In the genomic region with DNA sequence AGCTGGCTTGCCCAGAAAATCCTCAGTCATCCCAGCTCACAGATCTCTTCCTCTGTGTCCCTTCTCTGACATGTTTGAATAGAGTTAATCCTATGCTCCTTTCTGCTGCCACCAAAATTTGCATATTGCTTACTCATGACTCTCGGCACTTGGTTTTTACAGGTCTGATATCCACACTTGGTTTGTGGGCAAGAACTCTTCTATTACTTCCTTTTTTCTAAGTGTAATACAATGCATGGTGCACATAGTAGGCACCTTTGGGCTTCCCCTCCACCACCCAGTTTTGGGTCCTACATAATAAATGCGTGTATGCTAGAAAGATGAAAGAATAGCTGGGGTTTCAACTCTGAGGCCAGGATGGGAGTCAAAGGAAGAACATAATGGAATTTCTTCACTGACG, we compare ENCODE assay signal across 10 cellular contexts.
DNase-seq lines count a peak whose midpoint lies in the region; ATAC-seq and TF ChIP-seq lines count a peak whose summit lies in the region.
"Had no signal": no experiment of that assay in that cellular context is flagged by ENCODE, and none has a peak within 500 bp of the region (broad histone marks: within the 10 kb centered on the region; RNA-seq: fewer than 3 reads in every experiment).

No MANE protein-coding gene starts in this region.

- H3K27ac ChIP-seq in GM23338 (ENCODE audit: low read depth) = no peak overlapping the region
- no peak overlapping the region for H3K27ac ChIP-seq in prostate gland
- no peak overlapping the region for H3K27ac ChIP-seq in substantia nigra (ENCODE audit: low read depth, low read length, poor library complexity, severe bottlenecking)

- H3K9me3 Mint-ChIP-seq in GM23338 (no peaks in the 10 kb centered on the region), naive B cell (peaks cover 0 to 5% (median 3%) of the 10 kb centered on the region in 7 donors)
- H3K9me3 Mint-ChIP-seq: activated naive CD4-positive, alpha-beta T cell treated with anti-CD3 and anti-CD28 coated beads, Interleukin-2, amount 50 U/mL, for 72 hours had no signal

- H3K4me2 ChIP-seq in GM23338 = no peak overlapping the region

- TF ChIP-seq POLR2A in prostate gland (IDR thresholded peaks at IDR 0.05) = no peak

- no peaks in the 10 kb centered on the region for H3K79me2 ChIP-seq in GM23338 (replicated peaks; ENCODE audit: insufficient read depth)

- H3F3A ChIP-seq in GM23338 (replicated peaks; ENCODE audit: low read depth) = no peaks in the 10 kb centered on the region

- 0 out of 2 replicates have a peak, but pooled peaks cover 3% of the 10 kb centered on the region for H4K20me1 ChIP-seq in GM23338 (replicated peaks; ENCODE audit: insufficient read depth)

- peaks cover 5% of the 10 kb centered on the region; the same call in 2 of the 3 replicates for H3K36me3 Mint-ChIP-seq in GM23338 (ENCODE audit: low read depth)
- H3K36me3 Mint-ChIP-seq in naive B cell = peaks cover 8 to 28% of the 10 kb centered on the region in 2 donors

- H3K4me3 ChIP-seq in GM23338 = no peak overlapping the region
- no peak overlapping the region for H3K4me3 ChIP-seq in prostate gland

- peaks cover 11% of the 10 kb centered on the region for H3K27me3 Mint-ChIP-seq in GM23338 (ENCODE audit: insufficient read depth, low read depth, poor library complexity)
- H3K27me3 Mint-ChIP-seq in naive B cell = peaks cover 0 to 37% (median 0%) of the 10 kb centered on the region in 3 donors

- peaks cover 9% of the 10 kb centered on the region; the same call in 1 of the 2 replicates for H3K4me1 ChIP-seq in GM23338 (ENCODE audit: insufficient read depth)
- H3K4me1 ChIP-seq in prostate gland (replicated peaks) = no peaks in the 10 kb centered on the region

- no peaks in the 10 kb centered on the region for H3K9me3 ChIP-seq in prostate gland

- no peak overlapping the region; the same call in 2 of the 3 replicates for H3K4me3 Mint-ChIP-seq in GM23338
- no peak overlapping the region for H3K4me3 Mint-ChIP-seq in naive B cell

- intact Hi-C loops in prostate gland (cut with DNase I) = no loop called here

- H3K4me1 Mint-ChIP-seq in GM23338 = peaks cover 6% of the 10 kb centered on the region
- peaks cover 4 to 19% (median 16%) of the 10 kb centered on the region in 3 donors for H3K4me1 Mint-ChIP-seq in naive B cell

- H3K27ac Mint-ChIP-seq in GM23338 = peak overlapping the region; percentile 52
- peak overlapping the region in 1 of 6 donors; percentile 27 for H3K27ac Mint-ChIP-seq in naive B cell
- H3K27ac Mint-ChIP-seq: activated naive CD4-positive, alpha-beta T cell treated with anti-CD3 and anti-CD28 coated beads, Interleukin-2, amount 50 U/mL, for 72 hours had no signal

- ATAC-seq in GM18870 (IDR thresholded peaks at IDR 0.05; ENCODE audit: unreplicated experiment) (peak; percentile 78), GM23338 (peak; percentile 51), naive B cell (ENCODE audit: low read depth in 2 of 2) (peak; percentile 28 to 47)

- H2AFZ ChIP-seq in GM23338 = no peak overlapping the region

- WGBS in prostate gland = 72% methylated on average over 3 of the region's 3 CpGs

- 0 out of 2 replicates have a peak, but pooled peaks cover 7% of the 10 kb centered on the region for H3K9me2 ChIP-seq in GM23338 (ENCODE audit: insufficient read depth)

- H3K27me3 ChIP-seq in GM23338 (ENCODE audit: insufficient read depth) = no peaks in the 10 kb centered on the region
- H3K27me3 ChIP-seq in prostate gland (replicated peaks; ENCODE audit: insufficient read depth) = no peaks in the 10 kb centered on the region

- no peak for TF ChIP-seq CTCF in GM23338 (conservative IDR thresholded peaks at IDR 0.05; ENCODE audit: low read depth in 2 of 2)
- no peak for TF ChIP-seq CTCF in prostate gland (IDR thresholded peaks at IDR 0.05)

- DNase-seq in GM23338 (ENCODE audit: low spot score) (peak; percentile 38), NAMALWA (ENCODE audit: low spot score) (peak; percentile 6), naive B cell (no peak), NCI-H748 (lab: John Stamatoyannopoulos, UW; ENCODE audit: unreplicated experiment) (no peak), prostate gland (ENCODE audit: low spot score) (no peak), substantia nigra (lab: John Stamatoyannopoulos, UW) (no peak)
- DNase-seq: NCI-H510A; stimulated activated CD4-positive, alpha-beta T cell treated with anti-CD3 and anti-CD28 coated beads, Interleukin-15, amount 100 ng/mL, for 24 hours had no signal

- H3K36me3 ChIP-seq in GM23338 (ENCODE audit: insufficient read depth) (no peaks in the 10 kb centered on the region), prostate gland (no peaks in the 10 kb centered on the region)

TF ChIP-seq in GM23338, 12 proteins besides CTCF, POLR2A, EP300 and RAD21:
- TF ChIP-seq, protein P1, sequence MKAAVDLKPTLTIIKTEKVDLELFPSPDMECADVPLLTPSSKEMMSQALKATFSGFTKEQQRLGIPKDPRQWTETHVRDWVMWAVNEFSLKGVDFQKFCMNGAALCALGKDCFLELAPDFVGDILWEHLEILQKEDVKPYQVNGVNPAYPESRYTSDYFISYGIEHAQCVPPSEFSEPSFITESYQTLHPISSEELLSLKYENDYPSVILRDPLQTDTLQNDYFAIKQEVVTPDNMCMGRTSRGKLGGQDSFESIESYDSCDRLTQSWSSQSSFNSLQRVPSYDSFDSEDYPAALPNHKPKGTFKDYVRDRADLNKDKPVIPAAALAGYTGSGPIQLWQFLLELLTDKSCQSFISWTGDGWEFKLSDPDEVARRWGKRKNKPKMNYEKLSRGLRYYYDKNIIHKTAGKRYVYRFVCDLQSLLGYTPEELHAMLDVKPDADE (IDR thresholded peaks at IDR 0.05) = no peak
- TF ChIP-seq NANOG (IDR thresholded peaks at IDR 0.05; ENCODE audit: borderline replicate concordance) (no peak), ZNF331 (CRISPR knock-in tag; IDR thresholded peaks at IDR 0.05; ENCODE audit: low read depth) (no peak), STAT1 (IDR thresholded peaks at IDR 0.05; ENCODE audit: unreplicated experiment) (no peak), ZNF114 (CRISPR knock-in tag; IDR thresholded peaks at IDR 0.05) (no peak), EZH2 (IDR thresholded peaks at IDR 0.05; ENCODE audit: low read depth, unreplicated experiment) (no peak)

Comparison
In these comparisons a context has a peak if more than half of its experiments do, and no peak if none do; other contexts are left out.
1. DNase-seq: peak in GM23338 (single experiment) and NAMALWA (single experiment); none in naive B cell (single experiment), NCI-H748 (single experiment), prostate gland (single experiment) and substantia nigra (0 of 49).
2. Peak in every context shown above with its lines, with median percentiles within 50 percentile points of each other: ATAC-seq.